ENCODE assay signal across 15 cellular contexts in genomic region chr15:81098884-81099601, GRCh38. TPM values are rescaled to one million over a fixed set of nuclear protein-coding genes. Genes with fewer than 3 reads are reported as not detected.
DNase-seq lines count a peak whose midpoint lies in the region; ATAC-seq, FAIRE-seq and TF ChIP-seq lines count a peak whose summit lies in the region.
"Had no signal": no experiment of that assay in that cellular context is flagged by ENCODE, and none has a peak within 500 bp of the region (broad histone marks: within the 10 kb centered on the region; RNA-seq: fewer than 3 reads in every experiment).

No MANE protein-coding gene starts in this region.

- no peaks in the 10 kb centered on the region for H3K36me3 ChIP-seq in BLaER1
- H3K36me3 ChIP-seq in lower lobe of right lung: no peaks in the 10 kb centered on the region
- H3K36me3 ChIP-seq: neutrophil had no signal

- FAIRE-seq in HTR-8/SVneo (lab: Jason Lieb, UNC): no peak
- FAIRE-seq: keratinocyte had no signal

- DNase-seq in MV-4-11 (lab: John Stamatoyannopoulos, UW) (peak; percentile 62), endothelial cell (ENCODE audit: low spot score) (peak; percentile 52), lower lobe of right lung (peak; percentile 56), HTR-8/SVneo (ENCODE audit: insufficient read length, low spot score) (no peak), H4 (ENCODE audit: low spot score) (no peak), NCI-H1436 (lab: John Stamatoyannopoulos, UW) (no peak)
- DNase-seq: activated CD4-positive, alpha-beta T cell treated with anti-CD3 and anti-CD28 coated beads, Interleukin-2, amount 10 ng/mL, durations not matched to agents 7 days and 5 days; activated gamma-delta T cell had no signal

- H3K27ac ChIP-seq in BLaER1 (no peak overlapping the region), lower lobe of right lung (peak overlapping the region; percentile 27)
- H3K27ac ChIP-seq: neutrophil had no signal

- no peak for TF ChIP-seq CTCF in endothelial cell (IDR thresholded peaks at IDR 0.05; ENCODE audit: unreplicated experiment)
- no peak for TF ChIP-seq CTCF in lower lobe of right lung (IDR thresholded peaks at IDR 0.05)

- intact Hi-C loops in lower lobe of right lung (cut with DNase I): loop anchor here (10.0 kb wide), 1 partner anchor 94 kb away; the partner anchor contains the start of gene TLNRD1

- H3K4me3 Mint-ChIP-seq in endothelial cell (ENCODE audit: unreplicated experiment): peak overlapping the region; percentile 82
- H3K4me3 Mint-ChIP-seq: activated CD4-positive, alpha-beta T cell treated with anti-CD3 and anti-CD28 coated beads, Interleukin-2, amount 10 ng/mL, durations not matched to agents 7 days and 5 days; CD4-positive, CD25-positive, alpha-beta regulatory T cell; central memory CD8-positive, alpha-beta T cell had no signal

- H3K4me2 ChIP-seq in BLaER1: peak overlapping the region; percentile 18

- no peaks in the 10 kb centered on the region for H3K9me3 Mint-ChIP-seq in endothelial cell (ENCODE audit: unreplicated experiment)
- H3K9me3 Mint-ChIP-seq: activated CD4-positive, alpha-beta T cell treated with anti-CD3 and anti-CD28 coated beads, Interleukin-2, amount 10 ng/mL, durations not matched to agents 7 days and 5 days; central memory CD8-positive, alpha-beta T cell had no signal

- H3K9ac ChIP-seq in BLaER1: no peak overlapping the region

- no peaks in the 10 kb centered on the region for H3K27me3 Mint-ChIP-seq in endothelial cell (ENCODE audit: unreplicated experiment)

- H3K9me3 ChIP-seq in BLaER1 (no peaks in the 10 kb centered on the region), lower lobe of right lung (no peaks in the 10 kb centered on the region)
- H3K9me3 ChIP-seq: neutrophil had no signal

- no peaks in the 10 kb centered on the region for H4K20me1 ChIP-seq in BLaER1

- H3K4me1 ChIP-seq in BLaER1 (peaks cover 10% of the 10 kb centered on the region), lower lobe of right lung (peaks cover 17% of the 10 kb centered on the region)

- ATAC-seq in lower lobe of right lung: peak; percentile 70 to 77
- no peak for ATAC-seq in GM19395 (IDR thresholded peaks at IDR 0.05; ENCODE audit: unreplicated experiment)

- H3K27ac Mint-ChIP-seq in endothelial cell (ENCODE audit: unreplicated experiment): peak overlapping the region; percentile 96
- H3K27ac Mint-ChIP-seq: activated CD4-positive, alpha-beta T cell treated with anti-CD3 and anti-CD28 coated beads, Interleukin-2, amount 10 ng/mL, durations not matched to agents 7 days and 5 days; CD4-positive, CD25-positive, alpha-beta regulatory T cell had no signal

- H3K27me3 ChIP-seq in BLaER1: no peaks in the 10 kb centered on the region
- H3K27me3 ChIP-seq in lower lobe of right lung (ENCODE audit: low read depth): no peaks in the 10 kb centered on the region

- peaks cover 41% of the 10 kb centered on the region for H3K4me1 Mint-ChIP-seq in endothelial cell (ENCODE audit: unreplicated experiment)
- H3K4me1 Mint-ChIP-seq: central memory CD8-positive, alpha-beta T cell had no signal

- H3K4me3 ChIP-seq in BLaER1 (no peak overlapping the region), lower lobe of right lung (peak overlapping the region; percentile 17)

- no peaks in the 10 kb centered on the region for H3K36me3 Mint-ChIP-seq in endothelial cell (ENCODE audit: low read depth, unreplicated experiment)
- H3K36me3 Mint-ChIP-seq: CD4-positive, CD25-positive, alpha-beta regulatory T cell had no signal

RNA-seq across cellular contexts. Expression of gene CFAP161, which starts 35.0 kb away (rescaled TPM):
- total RNA-seq in endothelial cell (ENCODE audit: unreplicated experiment) (21.1 TPM), lower lobe of right lung (7.4 TPM)
- total RNA-seq in H4 (2014; rRNA removed; shearing (Covaris generic)): 0.25 and 1.7 TPM in 2 replicates
- total RNA-seq: activated CD4-positive, alpha-beta T cell treated with anti-CD3 and anti-CD28 coated beads, Interleukin-2, amount 10 ng/mL, durations not matched to agents 7 days and 5 days; NCI-H460 had no signal

Comparison
In these comparisons a context has a peak if more than half of its experiments do, and no peak if none do; other contexts are left out.
1. DNase-seq: peak in MV-4-11 (single experiment), endothelial cell (single experiment) and lower lobe of right lung (single experiment); none in HTR-8/SVneo (single experiment), H4 (single experiment) and NCI-H1436 (single experiment).